Comparison of ENCODE assay signal across 1 cellular context in the genomic region with DNA sequence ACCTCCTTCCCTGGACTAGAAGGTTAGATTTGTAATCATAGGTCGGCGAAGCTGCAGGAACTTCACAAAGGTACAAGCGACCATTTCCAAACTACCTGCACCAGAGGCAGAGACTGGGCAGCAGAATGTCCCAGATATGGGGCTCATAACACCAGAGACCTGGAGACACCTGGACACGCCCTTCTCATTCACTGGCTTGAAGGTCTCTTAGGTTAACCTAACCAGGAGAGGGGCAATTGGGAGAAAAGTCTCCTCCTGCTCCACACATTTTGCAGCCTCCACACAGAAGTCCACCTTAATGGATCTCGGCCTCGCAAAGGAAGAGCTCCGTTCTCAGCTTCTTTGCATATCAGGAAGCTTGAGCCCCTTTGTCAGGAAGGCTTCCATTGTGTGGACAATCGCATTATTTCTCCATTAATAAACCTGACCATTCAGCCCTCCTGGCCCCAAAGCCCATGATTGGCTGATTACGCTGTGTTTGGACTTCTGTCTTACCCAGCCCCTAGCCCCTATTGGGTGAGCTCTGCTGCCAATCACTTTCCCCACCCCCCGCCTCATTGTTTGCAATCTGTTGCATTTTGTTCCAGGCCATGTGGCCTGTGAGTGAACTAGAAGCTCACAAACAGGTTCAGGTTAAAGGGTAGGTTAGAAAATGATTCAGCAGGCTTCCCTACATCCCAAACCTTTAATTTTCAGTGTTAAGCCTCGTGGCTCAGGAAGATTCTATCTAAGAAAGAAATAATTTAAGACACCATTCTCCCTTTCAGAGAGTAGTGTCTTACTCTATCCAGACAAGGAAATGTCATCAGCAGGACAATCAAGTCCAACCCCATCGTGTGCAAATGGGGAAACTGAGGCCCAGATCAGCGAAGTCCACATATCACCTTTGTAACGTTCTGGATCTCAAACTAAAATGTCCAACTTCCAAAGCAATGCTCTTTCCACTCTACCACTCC.
TF ChIP-seq lines count a peak whose summit lies in the region.

No MANE protein-coding gene starts in this region.

TF ChIP-seq in K562, 482 proteins besides CTCF, POLR2A, EP300 and RAD21 (continued from another document and continues in another):
- TF ChIP-seq, protein P1, sequence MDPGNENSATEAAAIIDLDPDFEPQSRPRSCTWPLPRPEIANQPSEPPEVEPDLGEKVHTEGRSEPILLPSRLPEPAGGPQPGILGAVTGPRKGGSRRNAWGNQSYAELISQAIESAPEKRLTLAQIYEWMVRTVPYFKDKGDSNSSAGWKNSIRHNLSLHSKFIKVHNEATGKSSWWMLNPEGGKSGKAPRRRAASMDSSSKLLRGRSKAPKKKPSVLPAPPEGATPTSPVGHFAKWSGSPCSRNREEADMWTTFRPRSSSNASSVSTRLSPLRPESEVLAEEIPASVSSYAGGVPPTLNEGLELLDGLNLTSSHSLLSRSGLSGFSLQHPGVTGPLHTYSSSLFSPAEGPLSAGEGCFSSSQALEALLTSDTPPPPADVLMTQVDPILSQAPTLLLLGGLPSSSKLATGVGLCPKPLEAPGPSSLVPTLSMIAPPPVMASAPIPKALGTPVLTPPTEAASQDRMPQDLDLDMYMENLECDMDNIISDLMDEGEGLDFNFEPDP (CRISPR knock-in tag; IDR thresholded peaks at IDR 0.05), result no peak
- no peak; a peak in 1 of 4 replicates for TF ChIP-seq NRF1 (conservative IDR thresholded peaks at IDR 0.05 in 1 of 2, IDR thresholded peaks at IDR 0.05 in 1 of 2)
- TF ChIP-seq HIVEP1 (CRISPR knock-in tag; IDR thresholded peaks at IDR 0.05), result no peak
- TF ChIP-seq NFIX (CRISPR knock-in tag; IDR thresholded peaks at IDR 0.05; ENCODE audit: low read depth), result no peak
- TF ChIP-seq, protein P2, sequence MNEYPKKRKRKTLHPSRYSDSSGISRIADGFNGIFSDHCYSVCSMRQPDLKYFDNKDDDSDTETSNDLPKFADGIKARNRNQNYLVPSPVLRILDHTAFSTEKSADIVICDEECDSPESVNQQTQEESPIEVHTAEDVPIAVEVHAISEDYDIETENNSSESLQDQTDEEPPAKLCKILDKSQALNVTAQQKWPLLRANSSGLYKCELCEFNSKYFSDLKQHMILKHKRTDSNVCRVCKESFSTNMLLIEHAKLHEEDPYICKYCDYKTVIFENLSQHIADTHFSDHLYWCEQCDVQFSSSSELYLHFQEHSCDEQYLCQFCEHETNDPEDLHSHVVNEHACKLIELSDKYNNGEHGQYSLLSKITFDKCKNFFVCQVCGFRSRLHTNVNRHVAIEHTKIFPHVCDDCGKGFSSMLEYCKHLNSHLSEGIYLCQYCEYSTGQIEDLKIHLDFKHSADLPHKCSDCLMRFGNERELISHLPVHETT (CRISPR knock-in tag; conservative IDR thresholded peaks at IDR 0.05 in 1 of 2, IDR thresholded peaks at IDR 0.05 in 1 of 2), result no peak; a peak in 1 of 4 replicates
- peak; percentile 84 for TF ChIP-seq BRD9 (IDR thresholded peaks at IDR 0.05; ENCODE audit: low read depth, partially characterized antibody)
- TF ChIP-seq MCM7 (IDR thresholded peaks at IDR 0.05), result no peak
- no peak for TF ChIP-seq BDP1 (IDR thresholded peaks at IDR 0.05; ENCODE audit: insufficient read depth, insufficient read length)
- TF ChIP-seq NFXL1 (CRISPR knock-in tag; IDR thresholded peaks at IDR 0.05), result no peak
- TF ChIP-seq JUND (IDR thresholded peaks at IDR 0.05; ENCODE audit: borderline replicate concordance, low read depth, low read length), result peak; percentile 59; the same call in 1 of the 2 replicates
- TF ChIP-seq JUND (tag; IDR thresholded peaks at IDR 0.05; ENCODE audit: borderline replicate concordance, low read depth, low read length), result no peak
- TF ChIP-seq, protein P3, sequence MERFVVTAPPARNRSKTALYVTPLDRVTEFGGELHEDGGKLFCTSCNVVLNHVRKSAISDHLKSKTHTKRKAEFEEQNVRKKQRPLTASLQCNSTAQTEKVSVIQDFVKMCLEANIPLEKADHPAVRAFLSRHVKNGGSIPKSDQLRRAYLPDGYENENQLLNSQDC (CRISPR knock-in tag; IDR thresholded peaks at IDR 0.05), result 0 out of 2 replicates have a peak, but pooled peaks have one; percentile 37
- TF ChIP-seq ZNF134 (CRISPR knock-in tag; conservative IDR thresholded peaks at IDR 0.05), result no peak
- peak; percentile 59; the same call in 1 of the 2 replicates for TF ChIP-seq MAFG (tag; conservative IDR thresholded peaks at IDR 0.05)
- no peak for TF ChIP-seq ZNF445 (CRISPR knock-in tag; IDR thresholded peaks at IDR 0.05; ENCODE audit: low read depth)
- no peak; the same call in 1 of the 2 replicates for TF ChIP-seq SMARCA5 (IDR thresholded peaks at IDR 0.05)
- peak; percentile 94 for TF ChIP-seq POLR2H (tag; IDR thresholded peaks at IDR 0.05; ENCODE audit: low read depth)
- no peak for TF ChIP-seq ZNF121 (CRISPR knock-in tag; conservative IDR thresholded peaks at IDR 0.05)
- TF ChIP-seq KAT7 (CRISPR knock-in tag; IDR thresholded peaks at IDR 0.05; ENCODE audit: borderline replicate concordance), result no peak
- TF ChIP-seq ZNF696 (CRISPR knock-in tag; conservative IDR thresholded peaks at IDR 0.05), result no peak
- TF ChIP-seq, protein P4, sequence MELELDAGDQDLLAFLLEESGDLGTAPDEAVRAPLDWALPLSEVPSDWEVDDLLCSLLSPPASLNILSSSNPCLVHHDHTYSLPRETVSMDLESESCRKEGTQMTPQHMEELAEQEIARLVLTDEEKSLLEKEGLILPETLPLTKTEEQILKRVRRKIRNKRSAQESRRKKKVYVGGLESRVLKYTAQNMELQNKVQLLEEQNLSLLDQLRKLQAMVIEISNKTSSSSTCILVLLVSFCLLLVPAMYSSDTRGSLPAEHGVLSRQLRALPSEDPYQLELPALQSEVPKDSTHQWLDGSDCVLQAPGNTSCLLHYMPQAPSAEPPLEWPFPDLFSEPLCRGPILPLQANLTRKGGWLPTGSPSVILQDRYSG (tag; conservative IDR thresholded peaks at IDR 0.05; ENCODE audit: low read depth), result 0 out of 2 replicates have a peak, but pooled peaks have one; percentile 77
- TF ChIP-seq ZNF75A (CRISPR knock-in tag; IDR thresholded peaks at IDR 0.05), result no peak
- TF ChIP-seq ZC3H11A (IDR thresholded peaks at IDR 0.05; ENCODE audit: low read depth, low read length), result no peak
- no peak for TF ChIP-seq CBFB (CRISPR knock-in tag; IDR thresholded peaks at IDR 0.05)
- TF ChIP-seq CBX2 (IDR thresholded peaks at IDR 0.05; ENCODE audit: insufficient read depth, low read length, poor library complexity, severe bottlenecking), result no peak
- TF ChIP-seq PRPF4 (IDR thresholded peaks at IDR 0.05; ENCODE audit: insufficient read depth, low read depth, low read length, poor library complexity, severe bottlenecking), result no peak
- TF ChIP-seq, protein P5, sequence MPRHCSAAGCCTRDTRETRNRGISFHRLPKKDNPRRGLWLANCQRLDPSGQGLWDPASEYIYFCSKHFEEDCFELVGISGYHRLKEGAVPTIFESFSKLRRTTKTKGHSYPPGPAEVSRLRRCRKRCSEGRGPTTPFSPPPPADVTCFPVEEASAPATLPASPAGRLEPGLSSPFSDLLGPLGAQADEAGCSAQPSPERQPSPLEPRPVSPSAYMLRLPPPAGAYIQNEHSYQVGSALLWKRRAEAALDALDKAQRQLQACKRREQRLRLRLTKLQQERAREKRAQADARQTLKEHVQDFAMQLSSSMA (CRISPR knock-in tag; IDR thresholded peaks at IDR 0.05), result no peak
- TF ChIP-seq HNRNPL (IDR thresholded peaks at IDR 0.05; ENCODE audit: low read depth, low read length), result no peak
- no peak for TF ChIP-seq ZNF436 (CRISPR knock-in tag; IDR thresholded peaks at IDR 0.05)
- no peak for TF ChIP-seq HNRNPLL (IDR thresholded peaks at IDR 0.05; ENCODE audit: low read depth, low read length, poor library complexity, severe bottlenecking)
- TF ChIP-seq RHOXF2B (CRISPR knock-in tag; conservative IDR thresholded peaks at IDR 0.05), result no peak
- TF ChIP-seq ELF2 (CRISPR knock-in tag; IDR thresholded peaks at IDR 0.05), result no peak
- TF ChIP-seq PYGO2 (tag; IDR thresholded peaks at IDR 0.05), result no peak
- TF ChIP-seq, protein P6, sequence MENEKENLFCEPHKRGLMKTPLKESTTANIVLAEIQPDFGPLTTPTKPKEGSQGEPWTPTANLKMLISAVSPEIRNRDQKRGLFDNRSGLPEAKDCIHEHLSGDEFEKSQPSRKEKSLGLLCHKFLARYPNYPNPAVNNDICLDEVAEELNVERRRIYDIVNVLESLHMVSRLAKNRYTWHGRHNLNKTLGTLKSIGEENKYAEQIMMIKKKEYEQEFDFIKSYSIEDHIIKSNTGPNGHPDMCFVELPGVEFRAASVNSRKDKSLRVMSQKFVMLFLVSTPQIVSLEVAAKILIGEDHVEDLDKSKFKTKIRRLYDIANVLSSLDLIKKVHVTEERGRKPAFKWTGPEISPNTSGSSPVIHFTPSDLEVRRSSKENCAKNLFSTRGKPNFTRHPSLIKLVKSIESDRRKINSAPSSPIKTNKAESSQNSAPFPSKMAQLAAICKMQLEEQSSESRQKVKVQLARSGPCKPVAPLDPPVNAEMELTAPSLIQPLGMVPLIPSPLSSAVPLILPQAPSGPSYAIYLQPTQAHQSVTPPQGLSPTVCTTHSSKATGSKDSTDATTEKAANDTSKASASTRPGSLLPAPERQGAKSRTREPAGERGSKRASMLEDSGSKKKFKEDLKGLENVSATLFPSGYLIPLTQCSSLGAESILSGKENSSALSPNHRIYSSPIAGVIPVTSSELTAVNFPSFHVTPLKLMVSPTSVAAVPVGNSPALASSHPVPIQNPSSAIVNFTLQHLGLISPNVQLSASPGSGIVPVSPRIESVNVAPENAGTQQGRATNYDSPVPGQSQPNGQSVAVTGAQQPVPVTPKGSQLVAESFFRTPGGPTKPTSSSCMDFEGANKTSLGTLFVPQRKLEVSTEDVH (IDR thresholded peaks at IDR 0.05; ENCODE audit: low read depth, partially characterized antibody), result no peak
- no peak for TF ChIP-seq ZNF224 (CRISPR knock-in tag; IDR thresholded peaks at IDR 0.05)
- peak; percentile 82 for TF ChIP-seq MXI1 (IDR thresholded peaks at IDR 0.05; ENCODE audit: low read depth, low read length)
- no peak for TF ChIP-seq RFX5 (IDR thresholded peaks at IDR 0.05; ENCODE audit: low read depth, low read length)
- TF ChIP-seq, protein P7, sequence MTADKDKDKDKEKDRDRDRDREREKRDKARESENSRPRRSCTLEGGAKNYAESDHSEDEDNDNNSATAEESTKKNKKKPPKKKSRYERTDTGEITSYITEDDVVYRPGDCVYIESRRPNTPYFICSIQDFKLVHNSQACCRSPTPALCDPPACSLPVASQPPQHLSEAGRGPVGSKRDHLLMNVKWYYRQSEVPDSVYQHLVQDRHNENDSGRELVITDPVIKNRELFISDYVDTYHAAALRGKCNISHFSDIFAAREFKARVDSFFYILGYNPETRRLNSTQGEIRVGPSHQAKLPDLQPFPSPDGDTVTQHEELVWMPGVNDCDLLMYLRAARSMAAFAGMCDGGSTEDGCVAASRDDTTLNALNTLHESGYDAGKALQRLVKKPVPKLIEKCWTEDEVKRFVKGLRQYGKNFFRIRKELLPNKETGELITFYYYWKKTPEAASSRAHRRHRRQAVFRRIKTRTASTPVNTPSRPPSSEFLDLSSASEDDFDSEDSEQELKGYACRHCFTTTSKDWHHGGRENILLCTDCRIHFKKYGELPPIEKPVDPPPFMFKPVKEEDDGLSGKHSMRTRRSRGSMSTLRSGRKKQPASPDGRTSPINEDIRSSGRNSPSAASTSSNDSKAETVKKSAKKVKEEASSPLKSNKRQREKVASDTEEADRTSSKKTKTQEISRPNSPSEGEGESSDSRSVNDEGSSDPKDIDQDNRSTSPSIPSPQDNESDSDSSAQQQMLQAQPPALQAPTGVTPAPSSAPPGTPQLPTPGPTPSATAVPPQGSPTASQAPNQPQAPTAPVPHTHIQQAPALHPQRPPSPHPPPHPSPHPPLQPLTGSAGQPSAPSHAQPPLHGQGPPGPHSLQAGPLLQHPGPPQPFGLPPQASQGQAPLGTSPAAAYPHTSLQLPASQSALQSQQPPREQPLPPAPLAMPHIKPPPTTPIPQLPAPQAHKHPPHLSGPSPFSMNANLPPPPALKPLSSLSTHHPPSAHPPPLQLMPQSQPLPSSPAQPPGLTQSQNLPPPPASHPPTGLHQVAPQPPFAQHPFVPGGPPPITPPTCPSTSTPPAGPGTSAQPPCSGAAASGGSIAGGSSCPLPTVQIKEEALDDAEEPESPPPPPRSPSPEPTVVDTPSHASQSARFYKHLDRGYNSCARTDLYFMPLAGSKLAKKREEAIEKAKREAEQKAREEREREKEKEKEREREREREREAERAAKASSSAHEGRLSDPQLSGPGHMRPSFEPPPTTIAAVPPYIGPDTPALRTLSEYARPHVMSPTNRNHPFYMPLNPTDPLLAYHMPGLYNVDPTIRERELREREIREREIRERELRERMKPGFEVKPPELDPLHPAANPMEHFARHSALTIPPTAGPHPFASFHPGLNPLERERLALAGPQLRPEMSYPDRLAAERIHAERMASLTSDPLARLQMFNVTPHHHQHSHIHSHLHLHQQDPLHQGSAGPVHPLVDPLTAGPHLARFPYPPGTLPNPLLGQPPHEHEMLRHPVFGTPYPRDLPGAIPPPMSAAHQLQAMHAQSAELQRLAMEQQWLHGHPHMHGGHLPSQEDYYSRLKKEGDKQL (CRISPR knock-in tag; IDR thresholded peaks at IDR 0.05; ENCODE audit: borderline replicate concordance), result no peak
- TF ChIP-seq IFI16 (CRISPR knock-in tag; IDR thresholded peaks at IDR 0.05), result no peak
- no peak for TF ChIP-seq ESRRB (CRISPR knock-in tag; IDR thresholded peaks at IDR 0.05; ENCODE audit: borderline replicate concordance)
- TF ChIP-seq ZC3H4 (CRISPR knock-in tag; IDR thresholded peaks at IDR 0.05; ENCODE audit: borderline replicate concordance), result no peak; the same call in 1 of the 2 replicates
- no peak for TF ChIP-seq RFX7 (CRISPR knock-in tag; IDR thresholded peaks at IDR 0.05)
- TF ChIP-seq ZNF668 (CRISPR knock-in tag; IDR thresholded peaks at IDR 0.05), result no peak
- TF ChIP-seq NBN (IDR thresholded peaks at IDR 0.05; ENCODE audit: low read depth), result no peak; the same call in 1 of the 2 replicates
- TF ChIP-seq BMI1 (IDR thresholded peaks at IDR 0.05; ENCODE audit: low read length), result no peak
- TF ChIP-seq FOXJ3 (CRISPR knock-in tag; IDR thresholded peaks at IDR 0.05), result no peak
- TF ChIP-seq POLR2G (IDR thresholded peaks at IDR 0.05; ENCODE audit: low read depth, low read length), result no peak
- TF ChIP-seq, protein P8, sequence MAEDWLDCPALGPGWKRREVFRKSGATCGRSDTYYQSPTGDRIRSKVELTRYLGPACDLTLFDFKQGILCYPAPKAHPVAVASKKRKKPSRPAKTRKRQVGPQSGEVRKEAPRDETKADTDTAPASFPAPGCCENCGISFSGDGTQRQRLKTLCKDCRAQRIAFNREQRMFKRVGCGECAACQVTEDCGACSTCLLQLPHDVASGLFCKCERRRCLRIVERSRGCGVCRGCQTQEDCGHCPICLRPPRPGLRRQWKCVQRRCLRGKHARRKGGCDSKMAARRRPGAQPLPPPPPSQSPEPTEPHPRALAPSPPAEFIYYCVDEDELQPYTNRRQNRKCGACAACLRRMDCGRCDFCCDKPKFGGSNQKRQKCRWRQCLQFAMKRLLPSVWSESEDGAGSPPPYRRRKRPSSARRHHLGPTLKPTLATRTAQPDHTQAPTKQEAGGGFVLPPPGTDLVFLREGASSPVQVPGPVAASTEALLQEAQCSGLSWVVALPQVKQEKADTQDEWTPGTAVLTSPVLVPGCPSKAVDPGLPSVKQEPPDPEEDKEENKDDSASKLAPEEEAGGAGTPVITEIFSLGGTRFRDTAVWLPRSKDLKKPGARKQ (CRISPR knock-in tag; IDR thresholded peaks at IDR 0.05), result no peak
- no peak for TF ChIP-seq CCNT2 (IDR thresholded peaks at IDR 0.05; ENCODE audit: borderline replicate concordance, extremely low read depth, insufficient read length, low read depth, low read length)
- no peak for TF ChIP-seq ZKSCAN8 (CRISPR knock-in tag; IDR thresholded peaks at IDR 0.05)
- no peak for TF ChIP-seq RBM14 (IDR thresholded peaks at IDR 0.05; ENCODE audit: borderline replicate concordance, insufficient read depth, low read depth, low read length)
